1 cellular context compared by ENCODE assay signal in genomic region chr1:40161125-40161887, GRCh38.
TF ChIP-seq lines count a peak whose summit lies in the region.

A gene with protein sequence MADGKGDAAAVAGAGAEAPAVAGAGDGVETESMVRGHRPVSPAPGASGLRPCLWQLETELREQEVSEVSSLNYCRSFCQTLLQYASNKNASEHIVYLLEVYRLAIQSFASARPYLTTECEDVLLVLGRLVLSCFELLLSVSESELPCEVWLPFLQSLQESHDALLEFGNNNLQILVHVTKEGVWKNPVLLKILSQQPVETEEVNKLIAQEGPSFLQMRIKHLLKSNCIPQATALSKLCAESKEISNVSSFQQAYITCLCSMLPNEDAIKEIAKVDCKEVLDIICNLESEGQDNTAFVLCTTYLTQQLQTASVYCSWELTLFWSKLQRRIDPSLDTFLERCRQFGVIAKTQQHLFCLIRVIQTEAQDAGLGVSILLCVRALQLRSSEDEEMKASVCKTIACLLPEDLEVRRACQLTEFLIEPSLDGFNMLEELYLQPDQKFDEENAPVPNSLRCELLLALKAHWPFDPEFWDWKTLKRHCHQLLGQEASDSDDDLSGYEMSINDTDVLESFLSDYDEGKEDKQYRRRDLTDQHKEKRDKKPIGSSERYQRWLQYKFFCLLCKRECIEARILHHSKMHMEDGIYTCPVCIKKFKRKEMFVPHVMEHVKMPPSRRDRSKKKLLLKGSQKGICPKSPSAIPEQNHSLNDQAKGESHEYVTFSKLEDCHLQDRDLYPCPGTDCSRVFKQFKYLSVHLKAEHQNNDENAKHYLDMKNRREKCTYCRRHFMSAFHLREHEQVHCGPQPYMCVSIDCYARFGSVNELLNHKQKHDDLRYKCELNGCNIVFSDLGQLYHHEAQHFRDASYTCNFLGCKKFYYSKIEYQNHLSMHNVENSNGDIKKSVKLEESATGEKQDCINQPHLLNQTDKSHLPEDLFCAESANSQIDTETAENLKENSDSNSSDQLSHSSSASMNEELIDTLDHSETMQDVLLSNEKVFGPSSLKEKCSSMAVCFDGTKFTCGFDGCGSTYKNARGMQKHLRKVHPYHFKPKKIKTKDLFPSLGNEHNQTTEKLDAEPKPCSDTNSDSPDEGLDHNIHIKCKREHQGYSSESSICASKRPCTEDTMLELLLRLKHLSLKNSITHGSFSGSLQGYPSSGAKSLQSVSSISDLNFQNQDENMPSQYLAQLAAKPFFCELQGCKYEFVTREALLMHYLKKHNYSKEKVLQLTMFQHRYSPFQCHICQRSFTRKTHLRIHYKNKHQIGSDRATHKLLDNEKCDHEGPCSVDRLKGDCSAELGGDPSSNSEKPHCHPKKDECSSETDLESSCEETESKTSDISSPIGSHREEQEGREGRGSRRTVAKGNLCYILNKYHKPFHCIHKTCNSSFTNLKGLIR (N-terminal part only) (plus strand): TSS chr1:40161387. CDS start chr1:40161400, 13 bp downstream.

TF ChIP-seq in K562, 482 proteins besides CTCF, POLR2A, EP300 and RAD21 (continued from another document):
- TF ChIP-seq, protein P1, sequence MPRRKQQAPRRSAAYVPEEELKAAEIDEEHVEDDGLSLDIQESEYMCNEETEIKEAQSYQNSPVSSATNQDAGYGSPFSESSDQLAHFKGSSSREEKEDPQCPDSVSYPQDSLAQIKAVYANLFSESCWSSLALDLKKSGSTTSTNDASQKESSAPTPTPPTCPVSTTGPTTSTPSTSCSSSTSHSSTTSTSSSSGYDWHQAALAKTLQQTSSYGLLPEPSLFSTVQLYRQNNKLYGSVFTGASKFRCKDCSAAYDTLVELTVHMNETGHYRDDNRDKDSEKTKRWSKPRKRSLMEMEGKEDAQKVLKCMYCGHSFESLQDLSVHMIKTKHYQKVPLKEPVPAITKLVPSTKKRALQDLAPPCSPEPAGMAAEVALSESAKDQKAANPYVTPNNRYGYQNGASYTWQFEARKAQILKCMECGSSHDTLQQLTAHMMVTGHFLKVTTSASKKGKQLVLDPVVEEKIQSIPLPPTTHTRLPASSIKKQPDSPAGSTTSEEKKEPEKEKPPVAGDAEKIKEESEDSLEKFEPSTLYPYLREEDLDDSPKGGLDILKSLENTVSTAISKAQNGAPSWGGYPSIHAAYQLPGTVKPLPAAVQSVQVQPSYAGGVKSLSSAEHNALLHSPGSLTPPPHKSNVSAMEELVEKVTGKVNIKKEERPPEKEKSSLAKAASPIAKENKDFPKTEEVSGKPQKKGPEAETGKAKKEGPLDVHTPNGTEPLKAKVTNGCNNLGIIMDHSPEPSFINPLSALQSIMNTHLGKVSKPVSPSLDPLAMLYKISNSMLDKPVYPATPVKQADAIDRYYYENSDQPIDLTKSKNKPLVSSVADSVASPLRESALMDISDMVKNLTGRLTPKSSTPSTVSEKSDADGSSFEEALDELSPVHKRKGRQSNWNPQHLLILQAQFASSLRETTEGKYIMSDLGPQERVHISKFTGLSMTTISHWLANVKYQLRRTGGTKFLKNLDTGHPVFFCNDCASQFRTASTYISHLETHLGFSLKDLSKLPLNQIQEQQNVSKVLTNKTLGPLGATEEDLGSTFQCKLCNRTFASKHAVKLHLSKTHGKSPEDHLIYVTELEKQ (CRISPR knock-in tag; IDR thresholded peaks at IDR 0.05): no peak
- no peak for TF ChIP-seq MEF2D (tag; conservative IDR thresholded peaks at IDR 0.05; ENCODE audit: low read depth)
- 0 out of 2 replicates have a peak, but pooled peaks have one; percentile 39 for TF ChIP-seq FOXK1 (CRISPR knock-in tag; IDR thresholded peaks at IDR 0.05; ENCODE audit: borderline replicate concordance)
- TF ChIP-seq ETV6 (IDR thresholded peaks at IDR 0.05; ENCODE audit: borderline replicate concordance in 1 of 2, low read depth in 2 of 2, low read length in 1 of 2): 0 out of 4 replicates have a peak, but pooled peaks of 1 of the 2 experiments have one; percentile 23
- TF ChIP-seq ETV6 (CRISPR knock-in tag; IDR thresholded peaks at IDR 0.05; ENCODE audit: borderline replicate concordance): no peak
- TF ChIP-seq FOXJ3 (CRISPR knock-in tag; IDR thresholded peaks at IDR 0.05): no peak
- peak; percentile 72 to 89; a peak in 3 of 4 replicates for TF ChIP-seq SIN3A (IDR thresholded peaks at IDR 0.05; ENCODE audit: borderline replicate concordance in 2 of 2, control insufficient read depth in 1 of 2, low read depth in 2 of 2, low read length in 2 of 2)
- TF ChIP-seq, protein P2, sequence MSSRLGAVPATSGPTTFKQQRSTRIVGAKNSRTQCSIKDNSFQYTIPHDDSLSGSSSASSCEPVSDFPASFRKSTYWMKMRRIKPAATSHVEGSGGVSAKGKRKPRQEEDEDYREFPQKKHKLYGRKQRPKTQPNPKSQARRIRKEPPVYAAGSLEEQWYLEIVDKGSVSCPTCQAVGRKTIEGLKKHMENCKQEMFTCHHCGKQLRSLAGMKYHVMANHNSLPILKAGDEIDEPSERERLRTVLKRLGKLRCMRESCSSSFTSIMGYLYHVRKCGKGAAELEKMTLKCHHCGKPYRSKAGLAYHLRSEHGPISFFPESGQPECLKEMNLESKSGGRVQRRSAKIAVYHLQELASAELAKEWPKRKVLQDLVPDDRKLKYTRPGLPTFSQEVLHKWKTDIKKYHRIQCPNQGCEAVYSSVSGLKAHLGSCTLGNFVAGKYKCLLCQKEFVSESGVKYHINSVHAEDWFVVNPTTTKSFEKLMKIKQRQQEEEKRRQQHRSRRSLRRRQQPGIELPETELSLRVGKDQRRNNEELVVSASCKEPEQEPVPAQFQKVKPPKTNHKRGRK (tag; IDR thresholded peaks at IDR 0.05): no peak
- no peak for TF ChIP-seq ESRRB (CRISPR knock-in tag; IDR thresholded peaks at IDR 0.05; ENCODE audit: borderline replicate concordance)
- peak; percentile 17; the same call in 1 of the 2 replicates for TF ChIP-seq SMAD3 (CRISPR knock-in tag; conservative IDR thresholded peaks at IDR 0.05)
- no peak for TF ChIP-seq PPARD (CRISPR knock-in tag; IDR thresholded peaks at IDR 0.05)
- TF ChIP-seq RBM14 (IDR thresholded peaks at IDR 0.05; ENCODE audit: borderline replicate concordance, insufficient read depth, low read depth, low read length): no peak
- TF ChIP-seq, protein P3, sequence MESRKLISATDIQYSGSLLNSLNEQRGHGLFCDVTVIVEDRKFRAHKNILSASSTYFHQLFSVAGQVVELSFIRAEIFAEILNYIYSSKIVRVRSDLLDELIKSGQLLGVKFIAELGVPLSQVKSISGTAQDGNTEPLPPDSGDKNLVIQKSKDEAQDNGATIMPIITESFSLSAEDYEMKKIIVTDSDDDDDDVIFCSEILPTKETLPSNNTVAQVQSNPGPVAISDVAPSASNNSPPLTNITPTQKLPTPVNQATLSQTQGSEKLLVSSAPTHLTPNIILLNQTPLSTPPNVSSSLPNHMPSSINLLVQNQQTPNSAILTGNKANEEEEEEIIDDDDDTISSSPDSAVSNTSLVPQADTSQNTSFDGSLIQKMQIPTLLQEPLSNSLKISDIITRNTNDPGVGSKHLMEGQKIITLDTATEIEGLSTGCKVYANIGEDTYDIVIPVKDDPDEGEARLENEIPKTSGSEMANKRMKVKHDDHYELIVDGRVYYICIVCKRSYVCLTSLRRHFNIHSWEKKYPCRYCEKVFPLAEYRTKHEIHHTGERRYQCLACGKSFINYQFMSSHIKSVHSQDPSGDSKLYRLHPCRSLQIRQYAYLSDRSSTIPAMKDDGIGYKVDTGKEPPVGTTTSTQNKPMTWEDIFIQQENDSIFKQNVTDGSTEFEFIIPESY (CRISPR knock-in tag; IDR thresholded peaks at IDR 0.05): peak; percentile 65
- TF ChIP-seq, protein P4, sequence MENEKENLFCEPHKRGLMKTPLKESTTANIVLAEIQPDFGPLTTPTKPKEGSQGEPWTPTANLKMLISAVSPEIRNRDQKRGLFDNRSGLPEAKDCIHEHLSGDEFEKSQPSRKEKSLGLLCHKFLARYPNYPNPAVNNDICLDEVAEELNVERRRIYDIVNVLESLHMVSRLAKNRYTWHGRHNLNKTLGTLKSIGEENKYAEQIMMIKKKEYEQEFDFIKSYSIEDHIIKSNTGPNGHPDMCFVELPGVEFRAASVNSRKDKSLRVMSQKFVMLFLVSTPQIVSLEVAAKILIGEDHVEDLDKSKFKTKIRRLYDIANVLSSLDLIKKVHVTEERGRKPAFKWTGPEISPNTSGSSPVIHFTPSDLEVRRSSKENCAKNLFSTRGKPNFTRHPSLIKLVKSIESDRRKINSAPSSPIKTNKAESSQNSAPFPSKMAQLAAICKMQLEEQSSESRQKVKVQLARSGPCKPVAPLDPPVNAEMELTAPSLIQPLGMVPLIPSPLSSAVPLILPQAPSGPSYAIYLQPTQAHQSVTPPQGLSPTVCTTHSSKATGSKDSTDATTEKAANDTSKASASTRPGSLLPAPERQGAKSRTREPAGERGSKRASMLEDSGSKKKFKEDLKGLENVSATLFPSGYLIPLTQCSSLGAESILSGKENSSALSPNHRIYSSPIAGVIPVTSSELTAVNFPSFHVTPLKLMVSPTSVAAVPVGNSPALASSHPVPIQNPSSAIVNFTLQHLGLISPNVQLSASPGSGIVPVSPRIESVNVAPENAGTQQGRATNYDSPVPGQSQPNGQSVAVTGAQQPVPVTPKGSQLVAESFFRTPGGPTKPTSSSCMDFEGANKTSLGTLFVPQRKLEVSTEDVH (IDR thresholded peaks at IDR 0.05; ENCODE audit: low read depth, partially characterized antibody): peak; percentile 89
- no peak for TF ChIP-seq BRCA1 (IDR thresholded peaks at IDR 0.05)
- no peak for TF ChIP-seq BRCA1 (CRISPR knock-in tag; IDR thresholded peaks at IDR 0.05)
- no peak for TF ChIP-seq MCM2 (IDR thresholded peaks at IDR 0.05; ENCODE audit: low read depth)
- peak in 1 of 2 experiments; percentile 79; a peak in 2 of 4 replicates for TF ChIP-seq ZMIZ1 (IDR thresholded peaks at IDR 0.05; ENCODE audit: low read depth in 2 of 2, low read length in 2 of 2)
- peak; percentile 68; the same call in 1 of the 2 replicates for TF ChIP-seq ZNF830 (CRISPR knock-in tag; IDR thresholded peaks at IDR 0.05)
